13 cellular contexts compared by ENCODE assay signal in the genomic region with DNA sequence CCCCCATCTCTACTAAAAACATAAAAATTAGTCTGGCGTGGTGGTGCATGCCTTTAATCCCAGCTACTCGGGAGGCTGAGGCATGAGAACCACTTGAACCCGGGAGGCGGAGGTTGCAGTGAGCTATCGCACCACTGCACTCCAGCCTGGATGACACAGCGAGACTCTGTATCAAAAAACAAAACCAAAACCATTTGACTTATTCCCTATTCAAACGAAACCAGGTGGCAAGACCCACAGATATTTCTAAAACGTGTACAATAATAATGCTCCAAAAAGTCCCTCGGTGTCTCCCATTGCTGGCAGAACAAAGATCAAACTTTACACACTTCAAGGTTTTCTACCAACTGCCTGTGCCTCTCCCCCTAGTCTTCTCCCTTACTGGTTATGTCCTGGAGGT. TPM values are rescaled to one million over a fixed set of nuclear protein-coding genes. Genes with fewer than 3 reads are reported as not detected.
DNase-seq lines count a peak whose midpoint lies in the region; ATAC-seq and TF ChIP-seq lines count a peak whose summit lies in the region.
"Had no signal": no experiment of that assay in that cellular context is flagged by ENCODE, and none has a peak within 500 bp of the region (broad histone marks: within the 10 kb centered on the region; RNA-seq: fewer than 3 reads in every experiment).

No MANE protein-coding gene starts in this region.

- TF ChIP-seq CTCF in tibial artery (IDR thresholded peaks at IDR 0.05), result no peak

- peaks cover 3% of the 10 kb centered on the region for H3K36me3 Mint-ChIP-seq in activated CD8-positive, alpha-beta memory T cell treated with anti-CD3 and anti-CD28 coated beads, Interleukin-2, amount 10 ng/mL, durations not matched to agents 7 days and 5 days
- H3K36me3 Mint-ChIP-seq in stimulated activated effector memory CD8-positive, alpha-beta T cell treated with anti-CD3 and anti-CD28 coated beads, Interleukin-12 subunit alpha, Interleukin-12 subunit beta, amount 100 ng/mL, for 72 hours, result peaks cover 33% of the 10 kb centered on the region

- peak overlapping the region; percentile 59 for H3K27ac Mint-ChIP-seq in activated CD8-positive, alpha-beta memory T cell treated with anti-CD3 and anti-CD28 coated beads, Interleukin-2, amount 10 ng/mL, durations not matched to agents 7 days and 5 days
- peak overlapping the region; percentile 21 for H3K27ac Mint-ChIP-seq in stimulated activated effector memory CD8-positive, alpha-beta T cell treated with anti-CD3 and anti-CD28 coated beads, Interleukin-12 subunit alpha, Interleukin-12 subunit beta, amount 100 ng/mL, for 72 hours

- intact Hi-C loops in tibial artery (cut with DNase I; ENCODE audit: low total_unique reads), result no loop called here

- ATAC-seq in activated CD8-positive, alpha-beta memory T cell treated with anti-CD3 and anti-CD28 coated beads, Interleukin-2, amount 10 ng/mL, durations not matched to agents 7 days and 5 days, result no peak
- ATAC-seq in GM21576 (IDR thresholded peaks at IDR 0.05; ENCODE audit: unreplicated experiment), result peak; percentile 82
- ATAC-seq in HG03175 (IDR thresholded peaks at IDR 0.05; ENCODE audit: unreplicated experiment), result peak; percentile 72
- ATAC-seq in stimulated activated effector memory CD8-positive, alpha-beta T cell treated with anti-CD3 and anti-CD28 coated beads, Interleukin-12 subunit alpha, Interleukin-12 subunit beta, amount 100 ng/mL, for 72 hours, result peak; percentile 39
- ATAC-seq: A549 had no signal

- no peaks in the 10 kb centered on the region for H3K27me3 Mint-ChIP-seq in activated CD8-positive, alpha-beta memory T cell treated with anti-CD3 and anti-CD28 coated beads, Interleukin-2, amount 10 ng/mL, durations not matched to agents 7 days and 5 days

- DNase-seq in activated CD8-positive, alpha-beta memory T cell treated with anti-CD3 and anti-CD28 coated beads, Interleukin-2, amount 10 ng/mL, durations not matched to agents 7 days and 5 days, result no peak
- DNase-seq in activated CD8-positive, alpha-beta memory T cell treated with anti-CD3 and anti-CD28 coated beads, Interleukin-2, amount 50 U/mL, for 4 hours, result no peak
- no peak for DNase-seq in stimulated activated effector memory CD8-positive, alpha-beta T cell treated with anti-CD3 and anti-CD28 coated beads, Interleukin-12 subunit alpha, Interleukin-12 subunit beta, amount 100 ng/mL, for 72 hours (ENCODE audit: low spot score in 2 of 2)
- no peak for DNase-seq in tibial artery
- DNase-seq in NCI-H128 (lab: John Stamatoyannopoulos, UW; ENCODE audit: unreplicated experiment), result no peak
- no peak for DNase-seq in SIG-M5 (lab: John Stamatoyannopoulos, UW)
- DNase-seq: NCI-H146, Peyer's patch had no signal

- H3K4me3 Mint-ChIP-seq in activated CD8-positive, alpha-beta memory T cell treated with anti-CD3 and anti-CD28 coated beads, Interleukin-2, amount 10 ng/mL, durations not matched to agents 7 days and 5 days, result no peak overlapping the region
- H3K4me3 Mint-ChIP-seq in stimulated activated effector memory CD8-positive, alpha-beta T cell treated with anti-CD3 and anti-CD28 coated beads, Interleukin-12 subunit alpha, Interleukin-12 subunit beta, amount 100 ng/mL, for 72 hours, result no peak overlapping the region

- H3K4me3 ChIP-seq in tibial artery, result no peak overlapping the region
- H3K4me3 ChIP-seq: A549, ascending aorta, Peyer's patch, smooth muscle cell had no signal

- H3K9me3 Mint-ChIP-seq in activated CD8-positive, alpha-beta memory T cell treated with anti-CD3 and anti-CD28 coated beads, Interleukin-2, amount 10 ng/mL, durations not matched to agents 7 days and 5 days (ENCODE audit: low read depth), result no peaks in the 10 kb centered on the region
- no peaks in the 10 kb centered on the region for H3K9me3 Mint-ChIP-seq in stimulated activated effector memory CD8-positive, alpha-beta T cell treated with anti-CD3 and anti-CD28 coated beads, Interleukin-12 subunit alpha, Interleukin-12 subunit beta, amount 100 ng/mL, for 72 hours

- H3K36me3 ChIP-seq in tibial artery, result peaks cover 0 to under 1% (median 0%) of the 10 kb centered on the region in 3 donors
- H3K36me3 ChIP-seq: ascending aorta had no signal

- peaks cover 7% of the 10 kb centered on the region for H3K4me1 Mint-ChIP-seq in activated CD8-positive, alpha-beta memory T cell treated with anti-CD3 and anti-CD28 coated beads, Interleukin-2, amount 10 ng/mL, durations not matched to agents 7 days and 5 days
- H3K4me1 Mint-ChIP-seq in stimulated activated effector memory CD8-positive, alpha-beta T cell treated with anti-CD3 and anti-CD28 coated beads, Interleukin-12 subunit alpha, Interleukin-12 subunit beta, amount 100 ng/mL, for 72 hours, result peaks cover 8% of the 10 kb centered on the region

- H3K9me3 ChIP-seq in tibial artery, result no peaks in the 10 kb centered on the region
- H3K9me3 ChIP-seq: A549, ascending aorta, Peyer's patch had no signal

- H3K27ac ChIP-seq in tibial artery, result no peak overlapping the region
- H3K27ac ChIP-seq: A549, ascending aorta, Peyer's patch had no signal

- H3K27me3 ChIP-seq in tibial artery, result no peaks in the 10 kb centered on the region
- H3K27me3 ChIP-seq: ascending aorta, Peyer's patch had no signal

- CTCF ChIA-PET in activated CD8-positive, alpha-beta memory T cell treated with anti-CD3 and anti-CD28 coated beads, Interleukin-2, amount 10 ng/mL, durations not matched to agents 7 days and 5 days (lab: Charles Lee), result no interaction called here

- H3K4me1 ChIP-seq in tibial artery, result no peaks in the 10 kb centered on the region
- H3K4me1 ChIP-seq: A549, ascending aorta, Peyer's patch had no signal

RNA-seq across cellular contexts. Expression of a gene that starts 29.8 kb away (rescaled TPM):
- 10 to 100 TPM; 69.5 to 99.8 TPM for total RNA-seq in activated CD8-positive, alpha-beta memory T cell treated with anti-CD3 and anti-CD28 coated beads, Interleukin-2, amount 10 ng/mL, durations not matched to agents 7 days and 5 days
